Comparison of ENCODE assay signal across 19 cellular contexts in the genomic region with DNA sequence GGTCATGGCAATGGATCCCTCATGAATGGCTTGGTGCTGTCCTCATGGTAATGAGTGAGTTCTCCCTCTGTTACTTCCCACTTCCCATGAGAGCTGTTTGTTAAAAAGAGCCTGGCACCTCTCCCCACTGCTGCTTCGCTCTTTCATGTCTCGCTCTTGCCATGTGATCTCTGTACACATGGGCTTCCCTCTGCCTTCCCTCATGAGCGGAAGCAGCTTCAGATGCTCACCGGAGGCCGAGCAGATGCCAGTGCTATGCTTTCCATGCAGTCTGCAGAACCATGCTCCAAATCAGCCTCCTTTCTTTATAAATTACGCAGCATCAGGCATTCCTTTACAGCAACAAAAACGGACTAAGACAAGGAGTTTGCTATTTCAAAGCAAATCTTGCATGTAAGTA.
"Had no signal": no experiment of that assay in that cellular context is flagged by ENCODE, and none has a peak within 500 bp of the region (broad histone marks: within the 10 kb centered on the region; RNA-seq: fewer than 3 reads in every experiment).

No MANE protein-coding gene starts in this region.

- H3K27me3 Mint-ChIP-seq: dendritic cell treated with granulocyte-macrophage colony-stimulating factor and Interleukin-4, amounts not matched to agents 40 ng/mL and 50 ng/mL, for 4 days; naive thymus-derived CD8-positive, alpha-beta T cell had no signal

- H3K4me3 Mint-ChIP-seq: dendritic cell treated with granulocyte-macrophage colony-stimulating factor and Interleukin-4, amounts not matched to agents 40 ng/mL and 50 ng/mL, for 4 days; endodermal cell; naive thymus-derived CD8-positive, alpha-beta T cell; nephron progenitor cell had no signal

- ATAC-seq: foreskin keratinocyte; gastroesophageal sphincter; heart left ventricle; left cardiac atrium; left lung; naive thymus-derived CD8-positive, alpha-beta T cell; psoas muscle; right cardiac atrium had no signal

- H3K4me1 Mint-ChIP-seq: endodermal cell had no signal

- DNase-seq: colonic mucosa; effector CD8-positive, alpha-beta T cell; endodermal cell; foreskin keratinocyte; heart left ventricle; left cardiac atrium; left lung; naive thymus-derived CD8-positive, alpha-beta T cell; nephron progenitor cell; occipital lobe; ovary; psoas muscle; right cardiac atrium; spleen; stimulated activated naive CD4-positive, alpha-beta T cell treated with Interleukin-2 at 50 U/mL for 16 hours; substantia nigra; upper lobe of left lung had no signal

- H3K9me3 Mint-ChIP-seq: dendritic cell treated with granulocyte-macrophage colony-stimulating factor and Interleukin-4, amounts not matched to agents 40 ng/mL and 50 ng/mL, for 4 days; endodermal cell; naive thymus-derived CD8-positive, alpha-beta T cell; nephron progenitor cell had no signal

- H3K27ac Mint-ChIP-seq: dendritic cell treated with granulocyte-macrophage colony-stimulating factor and Interleukin-4, amounts not matched to agents 40 ng/mL and 50 ng/mL, for 4 days; endodermal cell; nephron progenitor cell had no signal
